In the genomic region with DNA sequence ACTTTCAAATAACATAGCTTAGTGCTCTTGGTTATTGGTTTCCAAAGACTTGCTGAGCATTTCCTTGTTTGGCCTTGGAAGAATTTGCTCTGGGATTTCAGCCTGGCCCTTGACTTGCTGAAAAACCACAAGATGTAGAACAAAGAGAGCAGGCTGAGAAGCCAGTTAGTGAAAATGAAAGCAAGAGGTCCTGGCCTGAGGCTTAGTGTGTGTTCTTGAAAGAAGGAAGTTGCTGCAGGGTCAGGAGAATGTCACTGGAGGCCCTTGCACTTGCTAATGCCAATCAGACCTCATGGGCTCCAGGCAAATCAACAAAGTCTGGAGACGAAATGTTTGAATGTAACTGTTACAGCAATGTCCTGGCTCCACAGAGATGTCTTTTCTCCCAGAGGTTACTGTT, we compare ENCODE assay signal across 1 cellular context.
TF ChIP-seq lines count a peak whose summit lies in the region.

No MANE protein-coding gene starts in this region.

TF ChIP-seq in GM12878, 131 proteins besides CTCF, POLR2A, EP300 and RAD21 (continued from another document):
- TF ChIP-seq, protein P1, sequence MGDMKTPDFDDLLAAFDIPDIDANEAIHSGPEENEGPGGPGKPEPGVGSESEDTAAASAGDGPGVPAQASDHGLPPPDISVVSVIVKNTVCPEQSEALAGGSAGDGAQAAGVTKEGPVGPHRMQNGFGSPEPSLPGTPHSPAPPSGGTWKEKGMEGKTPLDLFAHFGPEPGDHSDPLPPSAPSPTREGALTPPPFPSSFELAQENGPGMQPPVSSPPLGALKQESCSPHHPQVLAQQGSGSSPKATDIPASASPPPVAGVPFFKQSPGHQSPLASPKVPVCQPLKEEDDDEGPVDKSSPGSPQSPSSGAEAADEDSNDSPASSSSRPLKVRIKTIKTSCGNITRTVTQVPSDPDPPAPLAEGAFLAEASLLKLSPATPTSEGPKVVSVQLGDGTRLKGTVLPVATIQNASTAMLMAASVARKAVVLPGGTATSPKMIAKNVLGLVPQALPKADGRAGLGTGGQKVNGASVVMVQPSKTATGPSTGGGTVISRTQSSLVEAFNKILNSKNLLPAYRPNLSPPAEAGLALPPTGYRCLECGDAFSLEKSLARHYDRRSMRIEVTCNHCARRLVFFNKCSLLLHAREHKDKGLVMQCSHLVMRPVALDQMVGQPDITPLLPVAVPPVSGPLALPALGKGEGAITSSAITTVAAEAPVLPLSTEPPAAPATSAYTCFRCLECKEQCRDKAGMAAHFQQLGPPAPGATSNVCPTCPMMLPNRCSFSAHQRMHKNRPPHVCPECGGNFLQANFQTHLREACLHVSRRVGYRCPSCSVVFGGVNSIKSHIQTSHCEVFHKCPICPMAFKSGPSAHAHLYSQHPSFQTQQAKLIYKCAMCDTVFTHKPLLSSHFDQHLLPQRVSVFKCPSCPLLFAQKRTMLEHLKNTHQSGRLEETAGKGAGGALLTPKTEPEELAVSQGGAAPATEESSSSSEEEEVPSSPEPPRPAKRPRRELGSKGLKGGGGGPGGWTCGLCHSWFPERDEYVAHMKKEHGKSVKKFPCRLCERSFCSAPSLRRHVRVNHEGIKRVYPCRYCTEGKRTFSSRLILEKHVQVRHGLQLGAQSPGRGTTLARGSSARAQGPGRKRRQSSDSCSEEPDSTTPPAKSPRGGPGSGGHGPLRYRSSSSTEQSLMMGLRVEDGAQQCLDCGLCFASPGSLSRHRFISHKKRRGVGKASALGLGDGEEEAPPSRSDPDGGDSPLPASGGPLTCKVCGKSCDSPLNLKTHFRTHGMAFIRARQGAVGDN (IDR thresholded peaks at IDR 0.05), result 0 out of 2 replicates have a peak, but pooled peaks have one; percentile 28
- TF ChIP-seq MEF2A (IDR thresholded peaks at IDR 0.05; ENCODE audit: insufficient read depth, low read depth, low read length), result no peak
- TF ChIP-seq BHLHE40 (IDR thresholded peaks at IDR 0.05; ENCODE audit: borderline replicate concordance in 1 of 2, low read depth in 2 of 2, low read length in 1 of 2), result peak in 1 of 2 experiments; percentile 7; a peak in 1 of 4 replicates
- TF ChIP-seq RUNX3 (IDR thresholded peaks at IDR 0.05; ENCODE audit: low read length), result peak; percentile 90
- no peak for TF ChIP-seq RELA (IDR thresholded peaks at IDR 0.05; ENCODE audit: borderline replicate concordance, partially characterized antibody)
- peak; percentile 80 for TF ChIP-seq EED (IDR thresholded peaks at IDR 0.05; ENCODE audit: low read depth)
- peak; percentile 62; the same call in 1 of the 2 replicates for TF ChIP-seq IRF4 (IDR thresholded peaks at IDR 0.05; ENCODE audit: low read depth, low read length)
